In genomic region chr7:7944619-7945282, GRCh38 we compare ENCODE assay signal across 9 cellular contexts. TPM values are rescaled to one million over a fixed set of nuclear protein-coding genes. Genes with fewer than 3 reads are reported as not detected.
DNase-seq lines count a peak whose midpoint lies in the region; ATAC-seq and TF ChIP-seq lines count a peak whose summit lies in the region.
"Had no signal": no experiment of that assay in that cellular context is flagged by ENCODE, and none has a peak within 500 bp of the region (broad histone marks: within the 10 kb centered on the region; RNA-seq: fewer than 3 reads in every experiment).

No MANE protein-coding gene starts in this region.

- H3K4me1 ChIP-seq in lower lobe of right lung, result no peaks in the 10 kb centered on the region
- H3K4me1 ChIP-seq: A549 had no signal

- no peak overlapping the region for H3K4me3 ChIP-seq in lower lobe of right lung
- H3K4me3 ChIP-seq: A549 had no signal

- intact Hi-C loops in lower lobe of right lung (cut with DNase I), result no loop called here

- no peaks in the 10 kb centered on the region for H3K36me3 ChIP-seq in lower lobe of right lung

- no peaks in the 10 kb centered on the region for H3K27me3 ChIP-seq in lower lobe of right lung (ENCODE audit: low read depth)

- DNase-seq in NK-92 treated with Interleukin-12 subunit alpha and Interleukin-12 subunit beta, amount 100 ng/mL, for 24 hours (lab: John Stamatoyannopoulos, UW), result peak; percentile 25
- DNase-seq in NK-92 (lab: John Stamatoyannopoulos, UW; ENCODE audit: unreplicated experiment) (no peak), lower lobe of right lung (no peak), left lobe of liver (ENCODE audit: low spot score) (no peak), SIG-M5 (lab: John Stamatoyannopoulos, UW) (no peak), NCI-H526 (lab: John Stamatoyannopoulos, UW) (no peak)
- DNase-seq in activated CD4-positive, alpha-beta T cell treated with anti-CD3 and anti-CD28 coated beads, Interleukin-2, amount 50 U/mL, for 4 hours, result peak; percentile 15 to 19

- H3K9me3 ChIP-seq in lower lobe of right lung, result no peaks in the 10 kb centered on the region
- H3K9me3 ChIP-seq: A549 had no signal

- peak; percentile 90 for ATAC-seq in HG03175 (IDR thresholded peaks at IDR 0.05; ENCODE audit: unreplicated experiment)
- ATAC-seq in lower lobe of right lung, result peak; percentile 59 to 76
- no peak for ATAC-seq in left lobe of liver
- ATAC-seq: A549 had no signal

- no peak overlapping the region for H3K27ac ChIP-seq in lower lobe of right lung
- H3K27ac ChIP-seq: A549 had no signal

- TF ChIP-seq CTCF in lower lobe of right lung (IDR thresholded peaks at IDR 0.05), result no peak

RNA-seq across cellular contexts. Expression of gene GLCCI1, which starts 23.8 kb away (rescaled TPM):
- total RNA-seq in lower lobe of right lung (63.9 TPM), left lobe of liver (4.4 TPM)

Comparison
In these comparisons a context has a peak if more than half of its experiments do, and no peak if none do; other contexts are left out.
1. DNase-seq: peak in NK-92 treated with Interleukin-12 subunit alpha and Interleukin-12 subunit beta, amount 100 ng/mL, for 24 hours (single experiment) and activated CD4-positive, alpha-beta T cell treated with anti-CD3 and anti-CD28 coated beads, Interleukin-2, amount 50 U/mL, for 4 hours (2 of 2); none in NK-92 (single experiment), lower lobe of right lung (single experiment), left lobe of liver (single experiment), SIG-M5 (single experiment) and NCI-H526 (0 of 2).
2. RNA of gene GLCCI1, which starts 23.8 kb away (total RNA-seq): 63.9 TPM in lower lobe of right lung (single experiment); 4.4 TPM in left lobe of liver (single experiment); every median in the first group is over 10 times any median in the second.